In genomic region chr1:203631349-203631748, GRCh38 we compare ENCODE assay signal across 2 cellular contexts.
TF ChIP-seq lines count a peak whose summit lies in the region.

No MANE protein-coding gene starts in this region.

TF ChIP-seq in SK-N-SH, 30 proteins besides CTCF, POLR2A, EP300 and RAD21 (continued from another document):
- no peak for TF ChIP-seq TAF1 (IDR thresholded peaks at IDR 0.05; ENCODE audit: borderline replicate concordance, low read depth, low read length)
- TF ChIP-seq CHD2 (IDR thresholded peaks at IDR 0.05; ENCODE audit: low read length, partially characterized antibody), result no peak
- no peak for TF ChIP-seq ELF1 (IDR thresholded peaks at IDR 0.05)
- TF ChIP-seq FOXM1 (IDR thresholded peaks at IDR 0.05; ENCODE audit: low read depth), result no peak
- TF ChIP-seq SMC3 (IDR thresholded peaks at IDR 0.05; ENCODE audit: low read depth, low read length), result no peak

TF ChIP-seq in SK-N-SH treated with all-trans-retinoic acid at 6 μM for 48 hours, 23 proteins besides CTCF, POLR2A, EP300 and RAD21 (continued from another document):
- TF ChIP-seq TSHZ2 (CRISPR knock-in tag; IDR thresholded peaks at IDR 0.05) (no peak), ZNF8 (CRISPR knock-in tag; IDR thresholded peaks at IDR 0.05) (no peak), RARB (CRISPR knock-in tag; IDR thresholded peaks at IDR 0.05) (no peak), PATZ1 (CRISPR knock-in tag; IDR thresholded peaks at IDR 0.05; ENCODE audit: borderline replicate concordance) (no peak), ESRRG (CRISPR knock-in tag; IDR thresholded peaks at IDR 0.05) (no peak), ZNF70 (CRISPR knock-in tag; IDR thresholded peaks at IDR 0.05) (no peak)
